ENCODE assay signal across 14 cellular contexts in genomic region chr14:74893614-74894091, GRCh38. TPM values are rescaled to one million over a fixed set of nuclear protein-coding genes. Genes with fewer than 3 reads are reported as not detected.
DNase-seq lines count a peak whose midpoint lies in the region; ATAC-seq and TF ChIP-seq lines count a peak whose summit lies in the region.
"Had no signal": no experiment of that assay in that cellular context is flagged by ENCODE, and none has a peak within 500 bp of the region (broad histone marks: within the 10 kb centered on the region; RNA-seq: fewer than 3 reads in every experiment).

No MANE protein-coding gene starts in this region.

- H3K4me2 ChIP-seq in mesendoderm (ENCODE audit: low read length) (no peak overlapping the region), mesenchymal stem cell (ENCODE audit: low read length, poor library complexity, severe bottlenecking) (no peak overlapping the region)

- H3K4me3 ChIP-seq in GM08714 (ENCODE audit: low read length) (peak overlapping the region; percentile 61; the same call in 1 of the 2 replicates), mesendoderm (ENCODE audit: low read length) (no peak overlapping the region), mesenchymal stem cell (ENCODE audit: insufficient read depth in 1 of 2, low read depth in 1 of 2, low read length in 2 of 2) (no peak overlapping the region), lower leg skin (ENCODE audit: low read depth, poor library complexity, severe bottlenecking) (no peak overlapping the region)
- H3K4me3 ChIP-seq: pancreas, thoracic aorta had no signal

- H4K8ac ChIP-seq in mesendoderm (ENCODE audit: low read depth, low read length) (no peak overlapping the region), mesenchymal stem cell (ENCODE audit: low read length) (no peak overlapping the region)

- H3K4me1 Mint-ChIP-seq in activated naive CD8-positive, alpha-beta T cell (ENCODE audit: low read depth): peaks cover 7% of the 10 kb centered on the region

- H3K4me1 ChIP-seq in mesendoderm (ENCODE audit: control insufficient read depth, low read depth, low read length): no peaks in the 10 kb centered on the region
- H3K4me1 ChIP-seq in mesenchymal stem cell (ENCODE audit: control insufficient read depth, insufficient read depth, low read depth, low read length): peaks cover 3% of the 10 kb centered on the region
- H3K4me1 ChIP-seq: pancreas had no signal

- H3K9me3 Mint-ChIP-seq in activated naive CD8-positive, alpha-beta T cell (ENCODE audit: low read depth): no peaks in the 10 kb centered on the region

- no peak for TF ChIP-seq POLR2A in lower leg skin (IDR thresholded peaks at IDR 0.05)

- no peak overlapping the region for H2BK12ac ChIP-seq in mesenchymal stem cell (ENCODE audit: low read length in 2 of 2)

- H3K4ac ChIP-seq in mesendoderm (ENCODE audit: low read depth, low read length) (no peak overlapping the region), mesenchymal stem cell (ENCODE audit: low read depth in 1 of 2, low read length in 2 of 2) (no peak overlapping the region)

- no CpG with 5 or more reads among the region's 4 CpGs for WGBS in mesendoderm (ENCODE audit: extremely low coverage, insufficient coverage, low lambda C conversion rate)
- 97% methylated on average over 3 of the region's 4 CpGs for WGBS in mesenchymal stem cell
- WGBS in lower leg skin, 2 donors: 63 to 73% methylated on average over 4 of the region's 4 CpGs

- no peak overlapping the region for H3K27ac ChIP-seq in mesendoderm (ENCODE audit: low read depth, low read length)
- H3K27ac ChIP-seq in mesenchymal stem cell (ENCODE audit: low read length, poor library complexity, severe bottlenecking): no peak overlapping the region
- H3K27ac ChIP-seq: foreskin keratinocyte, pancreas, thoracic aorta had no signal

- H2BK120ac ChIP-seq in mesendoderm (ENCODE audit: low read depth, low read length) (no peak overlapping the region), mesenchymal stem cell (ENCODE audit: low read depth, low read length) (no peak overlapping the region)

- H3K36me3 Mint-ChIP-seq in activated naive CD8-positive, alpha-beta T cell: peaks cover 5% of the 10 kb centered on the region

- H3K4me3 Mint-ChIP-seq in activated naive CD8-positive, alpha-beta T cell: no peak overlapping the region

- no peak for DNase-seq in mesendoderm
- DNase-seq in mesenchymal stem cell: no peak
- DNase-seq in lower leg skin (ENCODE audit: low spot score in 2 of 2): no peak
- no peak for DNase-seq in NCI-H748 treated with DMSO at 0.1 percent for 48 hours (lab: John Stamatoyannopoulos, UW)
- DNase-seq: foreskin keratinocyte; left cardiac atrium; pancreas; stimulated activated CD4-positive, alpha-beta T cell treated with anti-CD3 and anti-CD28 coated beads, Interleukin-4, amount 100 ng/mL, for 24 hours had no signal

- H2BK15ac ChIP-seq in mesendoderm (replicated peaks; ENCODE audit: low read depth) (no peak overlapping the region), mesenchymal stem cell (ENCODE audit: low read depth, poor library complexity, severe bottlenecking) (no peak overlapping the region)

- intact Hi-C loops in lower leg skin (cut with DNase I; ENCODE audit: low total_unique reads): no loop called here

- no peak for TF ChIP-seq CTCF in lower leg skin (IDR thresholded peaks at IDR 0.05)

- H3K79me1 ChIP-seq in mesendoderm (ENCODE audit: low read length): peaks cover 3% of the 10 kb centered on the region
- peaks cover 39% of the 10 kb centered on the region for H3K79me1 ChIP-seq in mesenchymal stem cell (replicated peaks; ENCODE audit: low read length, poor library complexity, severe bottlenecking)

- peak overlapping the region; percentile 22 for H3K27ac Mint-ChIP-seq in activated naive CD8-positive, alpha-beta T cell

- H3K56ac ChIP-seq in mesendoderm (ENCODE audit: low read length): no peak overlapping the region

- H3K18ac ChIP-seq in mesendoderm (ENCODE audit: low read length) (no peak overlapping the region), mesenchymal stem cell (ENCODE audit: low read depth in 1 of 2, low read length in 2 of 2) (no peak overlapping the region)

- no peak overlapping the region for H4K5ac ChIP-seq in mesendoderm (ENCODE audit: low read length)

- H3K9ac ChIP-seq in mesendoderm (ENCODE audit: low read length): no peak overlapping the region
- H3K9ac ChIP-seq in mesenchymal stem cell (ENCODE audit: low read length): no peak overlapping the region

- H3K27me3 Mint-ChIP-seq in activated naive CD8-positive, alpha-beta T cell: no peaks in the 10 kb centered on the region

- peaks cover 1% of the 10 kb centered on the region for H3K79me2 ChIP-seq in mesendoderm (ENCODE audit: control insufficient read depth, insufficient read depth, low read length)

- no peak overlapping the region for H4K91ac ChIP-seq in mesenchymal stem cell (ENCODE audit: low read length)

- no peak overlapping the region for H2AFZ ChIP-seq in mesenchymal stem cell (ENCODE audit: low read depth, low read length)

- H2AK5ac ChIP-seq in mesendoderm (ENCODE audit: low read length) (no peak overlapping the region), mesenchymal stem cell (ENCODE audit: low read length, severe bottlenecking) (no peak overlapping the region)

- no peaks in the 10 kb centered on the region for H3K27me3 ChIP-seq in mesendoderm (ENCODE audit: insufficient read depth, low read length, poor library complexity)
- H3K27me3 ChIP-seq in mesenchymal stem cell (ENCODE audit: control insufficient read depth in 1 of 2, insufficient read depth in 1 of 2, low read length in 2 of 2): no peaks in the 10 kb centered on the region
- H3K27me3 ChIP-seq: foreskin keratinocyte, pancreas had no signal

- ATAC-seq in GM19463 (IDR thresholded peaks at IDR 0.05; ENCODE audit: unreplicated experiment) (peak; percentile 58), HG03108 (IDR thresholded peaks at IDR 0.05; ENCODE audit: unreplicated experiment) (peak; percentile 47)
- ATAC-seq: foreskin keratinocyte, left cardiac atrium had no signal

- H3K9me3 ChIP-seq in mesenchymal stem cell (ENCODE audit: control insufficient read depth, low read length): no peaks in the 10 kb centered on the region
- H3K9me3 ChIP-seq: pancreas, thoracic aorta had no signal

- H2BK5ac ChIP-seq in mesendoderm (ENCODE audit: low read length) (no peak overlapping the region), mesenchymal stem cell (ENCODE audit: low read depth, low read length, poor library complexity, severe bottlenecking) (no peak overlapping the region)

- no peak overlapping the region for H3K23ac ChIP-seq in mesendoderm (ENCODE audit: low read length)
- H3K23ac ChIP-seq in mesenchymal stem cell (ENCODE audit: low read length in 2 of 2): no peak overlapping the region

- H3K36me3 ChIP-seq in mesendoderm (ENCODE audit: control insufficient read depth, insufficient read depth, low read length) (peaks cover 14% of the 10 kb centered on the region), mesenchymal stem cell (ENCODE audit: control insufficient read depth in 1 of 2, insufficient read depth in 2 of 2, low read depth in 1 of 2, low read length in 2 of 2) (peaks cover 49 to 93% of the 10 kb centered on the region in 2 experiments)

- H3K14ac ChIP-seq in mesenchymal stem cell (ENCODE audit: low read length in 2 of 2): no peak overlapping the region

RNA-seq across cellular contexts. Expression of gene DLST, which starts 11.9 kb away (rescaled TPM):
- 50.0 TPM for polyA plus RNA-seq in mesendoderm (2013, experiment 1 of 2)
- 52.5 TPM for polyA plus RNA-seq in mesendoderm (2013, experiment 2 of 2)
- 47.5 TPM for polyA plus RNA-seq in mesenchymal stem cell (2013, experiment 1 of 2)
- 47.1 TPM for polyA plus RNA-seq in mesenchymal stem cell (2013, experiment 2 of 2)
- 100 to 1,000 TPM in 1 of 4 donors, 10 to 100 TPM in 3; 65.0 to 126 (median 73.8) TPM for total RNA-seq in lower leg skin

RNA-seq across cellular contexts. Expression of gene PROX2, which starts 17.7 kb away (rescaled TPM):
- polyA plus RNA-seq in mesendoderm (2013, experiment 1 of 2): 0.01 TPM
- polyA plus RNA-seq in mesendoderm (2013, experiment 2 of 2): 0.04 TPM
- not detected for polyA plus RNA-seq in mesenchymal stem cell (2013, experiment 1 of 2)
- not detected for polyA plus RNA-seq in mesenchymal stem cell (2013, experiment 2 of 2)
- under 1 TPM in 2 of 4 donors, not detected in 2; 0.10 to 0.42 TPM for total RNA-seq in lower leg skin
- total RNA-seq: chondrocyte, foreskin keratinocyte, left cardiac atrium, pancreas, thoracic aorta had no signal
- polyA plus RNA-seq: foreskin keratinocyte, pancreas had no signal

RNA-seq across cellular contexts. Expression of gene RPS6KL1, which starts 29.4 kb away (rescaled TPM):
- 5.1 TPM for polyA plus RNA-seq in mesendoderm (2013, experiment 1 of 2)
- polyA plus RNA-seq in mesendoderm (2013, experiment 2 of 2): 6.0 TPM
- polyA plus RNA-seq in mesenchymal stem cell (2013, experiment 1 of 2): 0.41 TPM
- 0.52 TPM for polyA plus RNA-seq in mesenchymal stem cell (2013, experiment 2 of 2)
- total RNA-seq in lower leg skin: 1 to 10 TPM in 2 of 4 donors, under 1 TPM in 2; 0.38 to 3.7 (median 2.1) TPM
